Comparison of ENCODE assay signal across 2 cellular contexts in the genomic region with DNA sequence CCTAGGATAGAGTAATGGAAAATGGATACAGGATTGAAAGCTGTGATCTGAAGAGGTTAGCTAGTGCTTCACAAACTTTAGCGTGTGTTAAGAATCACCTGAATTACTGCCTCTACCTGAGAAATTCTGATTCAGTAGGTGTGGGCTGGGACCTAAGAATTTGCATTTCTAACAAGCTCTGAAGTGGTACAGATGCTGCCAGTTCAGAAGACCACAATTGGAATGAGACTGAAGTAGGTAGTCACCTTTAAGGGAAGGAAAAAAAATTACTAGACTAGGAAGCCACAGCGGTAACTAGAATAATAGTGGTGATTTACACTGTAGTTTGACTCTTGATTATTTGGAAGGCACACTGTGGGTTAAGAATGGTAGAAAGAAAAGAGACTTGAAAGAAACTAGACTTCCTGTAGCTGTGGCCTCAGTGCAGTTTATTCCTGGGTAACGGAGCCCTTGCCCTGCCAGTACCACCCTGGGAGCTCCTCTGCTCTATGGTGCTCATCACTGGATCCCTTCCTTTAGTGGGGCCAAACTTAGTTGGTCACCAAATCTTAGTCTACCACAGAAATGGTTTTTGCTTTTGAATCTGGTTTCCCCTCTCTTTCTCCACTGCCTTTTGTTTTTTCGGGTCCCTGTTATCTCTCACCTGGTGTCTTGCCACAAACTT.
TF ChIP-seq lines count a peak whose summit lies in the region.

No MANE protein-coding gene starts in this region.

TF ChIP-seq in WTC11, 78 proteins besides CTCF, POLR2A, EP300 and RAD21:
- TF ChIP-seq, protein P1, sequence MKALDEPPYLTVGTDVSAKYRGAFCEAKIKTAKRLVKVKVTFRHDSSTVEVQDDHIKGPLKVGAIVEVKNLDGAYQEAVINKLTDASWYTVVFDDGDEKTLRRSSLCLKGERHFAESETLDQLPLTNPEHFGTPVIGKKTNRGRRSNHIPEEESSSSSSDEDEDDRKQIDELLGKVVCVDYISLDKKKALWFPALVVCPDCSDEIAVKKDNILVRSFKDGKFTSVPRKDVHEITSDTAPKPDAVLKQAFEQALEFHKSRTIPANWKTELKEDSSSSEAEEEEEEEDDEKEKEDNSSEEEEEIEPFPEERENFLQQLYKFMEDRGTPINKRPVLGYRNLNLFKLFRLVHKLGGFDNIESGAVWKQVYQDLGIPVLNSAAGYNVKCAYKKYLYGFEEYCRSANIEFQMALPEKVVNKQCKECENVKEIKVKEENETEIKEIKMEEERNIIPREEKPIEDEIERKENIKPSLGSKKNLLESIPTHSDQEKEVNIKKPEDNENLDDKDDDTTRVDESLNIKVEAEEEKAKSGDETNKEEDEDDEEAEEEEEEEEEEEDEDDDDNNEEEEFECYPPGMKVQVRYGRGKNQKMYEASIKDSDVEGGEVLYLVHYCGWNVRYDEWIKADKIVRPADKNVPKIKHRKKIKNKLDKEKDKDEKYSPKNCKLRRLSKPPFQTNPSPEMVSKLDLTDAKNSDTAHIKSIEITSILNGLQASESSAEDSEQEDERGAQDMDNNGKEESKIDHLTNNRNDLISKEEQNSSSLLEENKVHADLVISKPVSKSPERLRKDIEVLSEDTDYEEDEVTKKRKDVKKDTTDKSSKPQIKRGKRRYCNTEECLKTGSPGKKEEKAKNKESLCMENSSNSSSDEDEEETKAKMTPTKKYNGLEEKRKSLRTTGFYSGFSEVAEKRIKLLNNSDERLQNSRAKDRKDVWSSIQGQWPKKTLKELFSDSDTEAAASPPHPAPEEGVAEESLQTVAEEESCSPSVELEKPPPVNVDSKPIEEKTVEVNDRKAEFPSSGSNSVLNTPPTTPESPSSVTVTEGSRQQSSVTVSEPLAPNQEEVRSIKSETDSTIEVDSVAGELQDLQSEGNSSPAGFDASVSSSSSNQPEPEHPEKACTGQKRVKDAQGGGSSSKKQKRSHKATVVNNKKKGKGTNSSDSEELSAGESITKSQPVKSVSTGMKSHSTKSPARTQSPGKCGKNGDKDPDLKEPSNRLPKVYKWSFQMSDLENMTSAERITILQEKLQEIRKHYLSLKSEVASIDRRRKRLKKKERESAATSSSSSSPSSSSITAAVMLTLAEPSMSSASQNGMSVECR (CRISPR knock-in tag; IDR thresholded peaks at IDR 0.05; ENCODE audit: borderline replicate concordance), result no peak
- no peak for TF ChIP-seq ZNF219 (CRISPR knock-in tag; IDR thresholded peaks at IDR 0.05; ENCODE audit: borderline replicate concordance)
- TF ChIP-seq EMX1 (CRISPR knock-in tag; IDR thresholded peaks at IDR 0.05), result no peak
- TF ChIP-seq SMAD3 (CRISPR knock-in tag; IDR thresholded peaks at IDR 0.05; ENCODE audit: borderline replicate concordance), result no peak
- no peak for TF ChIP-seq GABPB1 (CRISPR knock-in tag; IDR thresholded peaks at IDR 0.05)

TF ChIP-seq in endothelial cell of umbilical vein, 7 proteins besides CTCF, POLR2A, EP300 and RAD21:
- TF ChIP-seq, protein P2, sequence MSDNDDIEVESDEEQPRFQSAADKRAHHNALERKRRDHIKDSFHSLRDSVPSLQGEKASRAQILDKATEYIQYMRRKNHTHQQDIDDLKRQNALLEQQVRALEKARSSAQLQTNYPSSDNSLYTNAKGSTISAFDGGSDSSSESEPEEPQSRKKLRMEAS (IDR thresholded peaks at IDR 0.05; ENCODE audit: insufficient read depth, insufficient read length), result no peak
- TF ChIP-seq MYC (IDR thresholded peaks at IDR 0.05; ENCODE audit: low read depth, low read length) (no peak), POLR2AphosphoS5 (IDR thresholded peaks at IDR 0.05; ENCODE audit: insufficient read depth, low read depth, low read length) (no peak), JUN (IDR thresholded peaks at IDR 0.05; ENCODE audit: borderline replicate concordance, insufficient read depth, insufficient read length, low read depth) (no peak), EZH2 (IDR thresholded peaks at IDR 0.05; ENCODE audit: borderline replicate concordance, low read depth, low read length, severe bottlenecking) (no peak), FOS (IDR thresholded peaks at IDR 0.05; ENCODE audit: borderline replicate concordance, insufficient read depth, low read length) (no peak), GATA2 (IDR thresholded peaks at IDR 0.05; ENCODE audit: insufficient read depth, insufficient read length, low read depth, low read length) (no peak)
